ENCODE assay signal across 20 cellular contexts in genomic region chr22:36243996-36244395, GRCh38. TPM values are rescaled to one million over a fixed set of nuclear protein-coding genes. Genes with fewer than 3 reads are reported as not detected.
A peak's percentile ranks its signal among the peaks of the same experiment; 100 is the strongest.
DNase-seq lines count a peak whose midpoint lies in the region; ATAC-seq, FAIRE-seq and TF ChIP-seq lines count a peak whose summit lies in the region.
"Had no signal": no experiment of that assay in that cellular context is flagged by ENCODE, and none has a peak within 500 bp of the region (broad histone marks: within the 10 kb centered on the region; RNA-seq: fewer than 3 reads in every experiment).

No MANE protein-coding gene starts in this region.

- no peak for FAIRE-seq in astrocyte (lab: Jason Lieb, UNC)
- FAIRE-seq: HTR-8/SVneo had no signal

- H3K4me1 Mint-ChIP-seq in astrocyte (ENCODE audit: low read depth, unreplicated experiment), result peaks cover 13% of the 10 kb centered on the region

- H3K9me3 ChIP-seq in astrocyte (ENCODE audit: insufficient read depth, low read depth, low read length) (no peaks in the 10 kb centered on the region), gastroesophageal sphincter (no peaks in the 10 kb centered on the region), osteoblast (ENCODE audit: low read depth, low read length) (no peaks in the 10 kb centered on the region), testis (no peaks in the 10 kb centered on the region)
- H3K9me3 ChIP-seq: ovary had no signal

- intact Hi-C loops in testis (cut with DNase I; ENCODE audit: low total_unique reads), result no loop called here

- no CpG with 5 or more reads among the region's 5 CpGs for WGBS in gastroesophageal sphincter (ENCODE audit: low coverage in 1 of 2), 2 donors
- 91 to 100% methylated on average over 1 to 5 of the region's 5 CpGs for WGBS in testis, 2 donors

- ATAC-seq in gastroesophageal sphincter, result no peak
- no peak for ATAC-seq in GM18873 (IDR thresholded peaks at IDR 0.05; ENCODE audit: low FRiP score, unreplicated experiment)
- ATAC-seq: activated CD8-positive, alpha-beta memory T cell treated with anti-CD3 and anti-CD28 coated beads, Interleukin-2, amount 10 ng/mL, durations not matched to agents 7 days and 5 days; activated naive CD8-positive, alpha-beta T cell treated with anti-CD3 and anti-CD28 coated beads, Interleukin-2, amount 50 U/mL, for 24 hours; GM23338 had no signal

- no peaks in the 10 kb centered on the region for H3K79me2 ChIP-seq in astrocyte (ENCODE audit: insufficient read depth, low read length)
- H3K79me2 ChIP-seq in osteoblast (ENCODE audit: insufficient read depth, low read length), result peaks cover 1% of the 10 kb centered on the region

- no peak overlapping the region for H3K4me3 ChIP-seq in astrocyte (ENCODE audit: insufficient read depth, low read depth, low read length)
- H3K4me3 ChIP-seq in gastroesophageal sphincter, result no peak overlapping the region
- H3K4me3 ChIP-seq in osteoblast (ENCODE audit: insufficient read depth, low read length), result no peak overlapping the region
- no peak overlapping the region for H3K4me3 ChIP-seq in testis
- H3K4me3 ChIP-seq: GM23338, ovary had no signal

- TF ChIP-seq EP300 in gastroesophageal sphincter (IDR thresholded peaks at IDR 0.05), result no peak

- no peak overlapping the region for H3K4me3 Mint-ChIP-seq in astrocyte (ENCODE audit: unreplicated experiment)
- H3K4me3 Mint-ChIP-seq: activated CD8-positive, alpha-beta memory T cell treated with anti-CD3 and anti-CD28 coated beads, Interleukin-2, amount 10 ng/mL, durations not matched to agents 7 days and 5 days; activated naive CD8-positive, alpha-beta T cell treated with anti-CD3 and anti-CD28 coated beads, Interleukin-2, amount 50 U/mL, for 24 hours; GM23338 had no signal

- H3K27me3 Mint-ChIP-seq in astrocyte (ENCODE audit: low read depth, unreplicated experiment), result no peaks in the 10 kb centered on the region
- H3K27me3 Mint-ChIP-seq: activated CD8-positive, alpha-beta memory T cell treated with anti-CD3 and anti-CD28 coated beads, Interleukin-2, amount 10 ng/mL, durations not matched to agents 7 days and 5 days; activated naive CD8-positive, alpha-beta T cell treated with anti-CD3 and anti-CD28 coated beads, Interleukin-2, amount 50 U/mL, for 24 hours had no signal

- H3K36me3 ChIP-seq in astrocyte (ENCODE audit: insufficient read depth, low read length), result no peaks in the 10 kb centered on the region
- H3K36me3 ChIP-seq in gastroesophageal sphincter, result no peaks in the 10 kb centered on the region
- H3K36me3 ChIP-seq in osteoblast (ENCODE audit: insufficient read depth, low read length), result no peaks in the 10 kb centered on the region
- H3K36me3 ChIP-seq in testis (ENCODE audit: low read depth, missing control alignments), result no peaks in the 10 kb centered on the region
- H3K36me3 ChIP-seq: ovary had no signal

- peak overlapping the region; percentile 12 for H3K27ac Mint-ChIP-seq in astrocyte (ENCODE audit: unreplicated experiment)
- H3K27ac Mint-ChIP-seq: activated CD8-positive, alpha-beta memory T cell treated with anti-CD3 and anti-CD28 coated beads, Interleukin-2, amount 10 ng/mL, durations not matched to agents 7 days and 5 days; activated naive CD8-positive, alpha-beta T cell treated with anti-CD3 and anti-CD28 coated beads, Interleukin-2, amount 50 U/mL, for 24 hours; GM23338 had no signal

- TF ChIP-seq CTCF in astrocyte (IDR thresholded peaks at IDR 0.05; ENCODE audit: insufficient read depth, low read depth, low read length) (no peak), gastroesophageal sphincter (IDR thresholded peaks at IDR 0.05) (no peak), osteoblast (IDR thresholded peaks at IDR 0.05; ENCODE audit: extremely low read depth, low read depth, low read length) (no peak), testis (IDR thresholded peaks at IDR 0.05) (no peak)

- no peaks in the 10 kb centered on the region for H3K27me3 ChIP-seq in astrocyte (ENCODE audit: insufficient read depth, low read length)
- H3K27me3 ChIP-seq in gastroesophageal sphincter, result no peaks in the 10 kb centered on the region
- no peaks in the 10 kb centered on the region for H3K27me3 ChIP-seq in osteoblast (ENCODE audit: insufficient read depth, low read length)
- no peaks in the 10 kb centered on the region for H3K27me3 ChIP-seq in testis
- H3K27me3 ChIP-seq: ovary had no signal

- peaks cover 7% of the 10 kb centered on the region for H3K4me1 ChIP-seq in astrocyte (ENCODE audit: insufficient read depth, low read length)
- peaks cover 0 to 30% (median 20%) of the 10 kb centered on the region in 3 donors for H3K4me1 ChIP-seq in gastroesophageal sphincter
- peaks cover 27% of the 10 kb centered on the region for H3K4me1 ChIP-seq in osteoblast (ENCODE audit: insufficient read depth, low read length)
- peaks cover 13% of the 10 kb centered on the region for H3K4me1 ChIP-seq in testis

- no peak for TF ChIP-seq POLR2A in gastroesophageal sphincter (IDR thresholded peaks at IDR 0.05)
- no peak for TF ChIP-seq POLR2A in testis (IDR thresholded peaks at IDR 0.05)

- H3K4me2 ChIP-seq in astrocyte (ENCODE audit: low read length), result no peak overlapping the region
- no peak overlapping the region for H3K4me2 ChIP-seq in osteoblast (ENCODE audit: insufficient read depth, low read length)
- H3K4me2 ChIP-seq: GM23338 had no signal

- H3K9me3 Mint-ChIP-seq in astrocyte (ENCODE audit: unreplicated experiment), result peaks cover 7% of the 10 kb centered on the region
- H3K9me3 Mint-ChIP-seq: activated naive CD8-positive, alpha-beta T cell treated with anti-CD3 and anti-CD28 coated beads, Interleukin-2, amount 50 U/mL, for 24 hours had no signal

- peaks cover 3% of the 10 kb centered on the region for H3K36me3 Mint-ChIP-seq in astrocyte (ENCODE audit: low read depth, unreplicated experiment)

- H3K27ac ChIP-seq in astrocyte (ENCODE audit: low read depth, low read length), result no peak overlapping the region
- H3K27ac ChIP-seq in gastroesophageal sphincter, result peak overlapping the region in 3 of 4 donors; percentile 61 to 70 (median 68)
- H3K27ac ChIP-seq in osteoblast (ENCODE audit: low read depth, low read length), result peak overlapping the region; percentile 25
- peak overlapping the region; percentile 7 to 58 for H3K27ac ChIP-seq in testis
- H3K27ac ChIP-seq: ovary had no signal

- H4K20me1 ChIP-seq in astrocyte (ENCODE audit: insufficient read depth, low read length), result no peaks in the 10 kb centered on the region
- H4K20me1 ChIP-seq in osteoblast (ENCODE audit: insufficient read depth, low read length), result no peaks in the 10 kb centered on the region

- no peak overlapping the region for H3K9ac ChIP-seq in astrocyte (ENCODE audit: low read length)

- DNase-seq in astrocyte (ENCODE audit: low read depth) (no peak), osteoblast (ENCODE audit: insufficient read length, low spot score, missing footprints) (no peak), testis (no peak), kidney glomerular epithelial cell (lab: John Stamatoyannopoulos, UW) (no peak), NCI-H187 (lab: John Stamatoyannopoulos, UW) (no peak)
- DNase-seq: activated CD8-positive, alpha-beta memory T cell treated with anti-CD3 and anti-CD28 coated beads, Interleukin-2, amount 10 ng/mL, durations not matched to agents 7 days and 5 days; activated effector memory CD4-positive, alpha-beta T cell treated with Interleukin-2 at 50 U/mL for 16 hours; activated naive CD8-positive, alpha-beta T cell treated with anti-CD3 and anti-CD28 coated beads, Interleukin-2, amount 50 U/mL, for 24 hours; erythroblast; NCI-H1092; NCI-H2029 treated with DMSO at 0.1 percent for 48 hours; NCI-H446 treated with DMSO at 0.1 percent for 48 hours; NK-92 treated with Interleukin-12 subunit alpha and Interleukin-12 subunit beta, amount 100 ng/mL, for 24 hours; ovary had no signal

- H2AFZ ChIP-seq in astrocyte (ENCODE audit: low read depth, low read length) (no peak overlapping the region), osteoblast (ENCODE audit: low read length) (no peak overlapping the region)
- H2AFZ ChIP-seq: GM23338 had no signal

RNA-seq across cellular contexts. Expression of gene APOL2, which starts 4.7 kb away (rescaled TPM):
- total RNA-seq in astrocyte (77.2 and 85.1 TPM in 2 replicates), gastroesophageal sphincter (10 to 100 TPM; 29.1 to 40.9 (median 35.0) TPM), osteoblast (50.7 and 56.1 TPM in 2 replicates), testis (10 to 100 TPM; 19.5 to 34.5 TPM)
- 16.6 TPM for polyA plus RNA-seq in testis (ENCODE audit: insufficient read depth, low read depth, low replicate concordance)

RNA-seq across cellular contexts. Expression of gene APOL1, which starts 8.9 kb away (rescaled TPM):
- total RNA-seq in astrocyte (3.9 and 7.5 TPM in 2 replicates), gastroesophageal sphincter (10 to 100 TPM in 3 of 4 donors, 1 to 10 TPM in 1; 10.0 to 53.7 (median 26.0) TPM), osteoblast (34.8 and 38.7 TPM in 2 replicates), testis (1 to 10 TPM; 5.0 to 9.4 TPM)
- polyA plus RNA-seq in testis (ENCODE audit: insufficient read depth, low read depth, low replicate concordance), result 24.4 TPM
- total RNA-seq: GM23338 had no signal

RNA-seq across cellular contexts. Expression of gene APOL4, which starts 42.4 kb away (rescaled TPM):
- total RNA-seq in astrocyte, result 0.07 TPM in 1 of 2 replicates, not detected in the other
- total RNA-seq in gastroesophageal sphincter, result 10 to 100 TPM in 1 of 4 donors, 1 to 10 TPM in 3; 1.1 to 18.8 (median 5.4) TPM
- total RNA-seq in osteoblast, result 2.9 and 4.4 TPM in 2 replicates
- 1 to 10 TPM in 1 of 2 donors, under 1 TPM in 1; 0.55 to 4.3 TPM for total RNA-seq in testis
- polyA plus RNA-seq in testis (ENCODE audit: insufficient read depth, low read depth, low replicate concordance), result 4.3 TPM
- total RNA-seq: Daoy, GM23338, RPMI7951 had no signal
- polyA plus RNA-seq: GM23338 had no signal
